8 cellular contexts compared by ENCODE assay signal in genomic region chr7:135620980-135621850, GRCh38. TPM values are rescaled to one million over a fixed set of nuclear protein-coding genes. Genes with fewer than 3 reads are reported as not detected.
A peak's percentile ranks its signal among the peaks of the same experiment; 100 is the strongest.
DNase-seq lines count a peak whose midpoint lies in the region; ATAC-seq and TF ChIP-seq lines count a peak whose summit lies in the region.

No MANE protein-coding gene starts in this region.

- H3K79me2 ChIP-seq in Karpas-422 (ENCODE audit: low read length) (no peaks in the 10 kb centered on the region), PC-3 (ENCODE audit: low read length) (no peaks in the 10 kb centered on the region)

- H3K9ac ChIP-seq in Karpas-422 (ENCODE audit: low read length) (no peak overlapping the region), PC-3 (ENCODE audit: low read length) (no peak overlapping the region)

- H3K4me3 ChIP-seq in Karpas-422 (ENCODE audit: low read length) (no peak overlapping the region), PC-3 (ENCODE audit: low read length) (no peak overlapping the region), choroid plexus epithelial cell (ENCODE audit: low read depth, low read length) (no peak overlapping the region), upper lobe of left lung (no peak overlapping the region)

- peak; percentile 90 for ATAC-seq in PC-3
- peak in 1 of 2 donors; percentile 78 for ATAC-seq in upper lobe of left lung (ENCODE audit: low FRiP score in 2 of 2)
- no peak for ATAC-seq in GM18868 (IDR thresholded peaks at IDR 0.05; ENCODE audit: unreplicated experiment)

- H3K36me3 ChIP-seq in Karpas-422 (ENCODE audit: insufficient read depth, low read length), result peaks cover 63% of the 10 kb centered on the region
- H3K36me3 ChIP-seq in PC-3 (ENCODE audit: low read depth, low read length), result peaks cover 57% of the 10 kb centered on the region
- peaks cover 16 to 88% (median 48%) of the 10 kb centered on the region in 4 donors for H3K36me3 ChIP-seq in upper lobe of left lung

- H3K9me3 ChIP-seq in Karpas-422 (ENCODE audit: low read length) (no peaks in the 10 kb centered on the region), PC-3 (ENCODE audit: low read length) (no peaks in the 10 kb centered on the region), upper lobe of left lung (no peaks in the 10 kb centered on the region)

- H3K27me3 ChIP-seq in Karpas-422 (ENCODE audit: low read length), result no peaks in the 10 kb centered on the region
- no peaks in the 10 kb centered on the region for H3K27me3 ChIP-seq in PC-3 (ENCODE audit: low read length)
- H3K27me3 ChIP-seq in layer of hippocampus (ENCODE audit: control insufficient read depth, insufficient read depth, low read length), result no peaks in the 10 kb centered on the region
- no peaks in the 10 kb centered on the region for H3K27me3 ChIP-seq in upper lobe of left lung

- no peaks in the 10 kb centered on the region for H3K4me1 ChIP-seq in Karpas-422 (ENCODE audit: low read length)
- no peaks in the 10 kb centered on the region; the same call in 1 of the 2 replicates for H3K4me1 ChIP-seq in PC-3 (ENCODE audit: insufficient read depth, low read length)
- H3K4me1 ChIP-seq in upper lobe of left lung, result peaks cover 0 to 8% (median 0%) of the 10 kb centered on the region in 4 donors

- peak; percentile 17 for DNase-seq in activated CD8-positive, alpha-beta memory T cell treated with anti-CD3 and anti-CD28 coated beads, Interleukin-2, amount 50 U/mL, for 4 hours
- DNase-seq in activated CD8-positive, alpha-beta memory T cell treated with anti-CD3 and anti-CD28 coated beads, Interleukin-2, amount 50 U/mL, for 48 hours, result no peak
- DNase-seq in Karpas-422 (peak; percentile 80), PC-3 (peak; percentile 89), choroid plexus epithelial cell (ENCODE audit: low read depth) (peak; percentile 94), upper lobe of left lung (no peak)

- H3K4me2 ChIP-seq in Karpas-422 (ENCODE audit: low read depth, low read length, poor library complexity, severe bottlenecking), result no peak overlapping the region
- H3K4me2 ChIP-seq in PC-3 (ENCODE audit: low read length), result no peak overlapping the region

- CTCF ChIA-PET in PC-3 (lab: Charles Lee), result interaction anchor here (0.6 to 1.0 kb wide), 3 partner anchors 8 to 206 kb away, joined by 4 to 5 read pairs (median 4); no protein-coding TSS in a partner anchor

- no TSS peak for BruUV-seq in PC-3 (replicated peaks; lab: Mats Ljungman, UMichigan)

- H3K9me2 ChIP-seq in Karpas-422 (replicated peaks; ENCODE audit: insufficient read depth, low read length), result no peaks in the 10 kb centered on the region
- no peaks in the 10 kb centered on the region for H3K9me2 ChIP-seq in PC-3 (replicated peaks; ENCODE audit: low read length)

- intact Hi-C loops in PC-3 (cut with micrococcal nuclease), result loop anchor here (1.0 to 5.0 kb wide), 3 partner anchors 24 to 180 kb away; no protein-coding TSS in a partner anchor

- POLR2A ChIA-PET in PC-3 (lab: Charles Lee; ENCODE audit: unreplicated experiment), result no interaction called here

- TF ChIP-seq EP300 in upper lobe of left lung (IDR thresholded peaks at IDR 0.05), result no peak

- no peak for TF ChIP-seq POLR2A in upper lobe of left lung (IDR thresholded peaks at IDR 0.05)

- H3K27ac ChIP-seq in Karpas-422 (ENCODE audit: low read length) (no peak overlapping the region), PC-3 (ENCODE audit: low read length) (no peak overlapping the region), layer of hippocampus (ENCODE audit: low read depth, low read length) (peak overlapping the region; percentile 8), upper lobe of left lung (no peak overlapping the region)

- H3F3A ChIP-seq in PC-3 (ENCODE audit: low read length, unreplicated experiment), result no peaks in the 10 kb centered on the region

- no peaks in the 10 kb centered on the region for H4K20me1 ChIP-seq in Karpas-422 (ENCODE audit: insufficient read depth, low read depth, low read length)
- no peaks in the 10 kb centered on the region for H4K20me1 ChIP-seq in PC-3 (ENCODE audit: low read length)

- H2AFZ ChIP-seq in Karpas-422 (ENCODE audit: low read length), result no peak overlapping the region
- no peak overlapping the region for H2AFZ ChIP-seq in PC-3 (ENCODE audit: low read length)

- 64 to 73% methylated on average over 1 of the region's 1 CpG for WGBS in upper lobe of left lung, 2 donors

- TF ChIP-seq CTCF in PC-3 (conservative IDR thresholded peaks at IDR 0.05; ENCODE audit: low read depth, low read length) (peak; percentile 92), choroid plexus epithelial cell (conservative IDR thresholded peaks at IDR 0.05; ENCODE audit: low read depth, low read length) (peak; percentile 76), upper lobe of left lung (IDR thresholded peaks at IDR 0.05) (peak; percentile 44 to 73 (median 65))

RNA-seq across cellular contexts. Expression of gene STMP1, which starts 41.1 kb away (rescaled TPM):
- 12.5 and 30.4 TPM in 2 replicates for total RNA-seq in Karpas-422 (2014; rRNA removed; shearing (Covaris generic); ENCODE audit: low replicate concordance)
- total RNA-seq in PC-3 (2014; rRNA removed) (7.1 and 8.8 TPM in 2 replicates), upper lobe of left lung (10 to 100 TPM in 5 of 6 donors, 1 to 10 TPM in 1; 7.5 to 23.8 (median 20.4) TPM)

Comparison
In these comparisons a context has a peak if more than half of its experiments do, and no peak if none do; other contexts are left out.
1. DNase-seq: peak in activated CD8-positive, alpha-beta memory T cell treated with anti-CD3 and anti-CD28 coated beads, Interleukin-2, amount 50 U/mL, for 4 hours (single experiment), Karpas-422 (single experiment), PC-3 (single experiment) and choroid plexus epithelial cell (single experiment); none in activated CD8-positive, alpha-beta memory T cell treated with anti-CD3 and anti-CD28 coated beads, Interleukin-2, amount 50 U/mL, for 48 hours (single experiment) and upper lobe of left lung (0 of 2).
2. Peak in every context shown above with its lines, with median percentiles within 50 percentile points of each other: CTCF ChIP-seq.